ENCODE assay signal across 1 cellular context in genomic region chr6:133952815-133953633, GRCh38.
TF ChIP-seq lines count a peak whose summit lies in the region.

TBPL1 (plus strand) TSS chr6:133953224; CDS start chr6:133980126, 26,902 bp downstream.

TF ChIP-seq in HepG2, 621 proteins besides CTCF, POLR2A, EP300 and RAD21 (continued from another document and continues in another):
- no peak for TF ChIP-seq AKNA (CRISPR knock-in tag; IDR thresholded peaks at IDR 0.05; ENCODE audit: borderline replicate concordance)
- TF ChIP-seq ZNF615 (CRISPR knock-in tag; IDR thresholded peaks at IDR 0.05; ENCODE audit: borderline replicate concordance) = 0 out of 2 replicates have a peak, but pooled peaks have one; percentile 65
- TF ChIP-seq ZSCAN21 (CRISPR knock-in tag; IDR thresholded peaks at IDR 0.05; ENCODE audit: borderline replicate concordance) = peak; percentile 43; the same call in 1 of the 2 replicates
- TF ChIP-seq NFATC3 (CRISPR knock-in tag; IDR thresholded peaks at IDR 0.05) = no peak
- TF ChIP-seq PAF1 (CRISPR knock-in tag; IDR thresholded peaks at IDR 0.05) = no peak
- TF ChIP-seq ZNF746 (CRISPR knock-in tag; IDR thresholded peaks at IDR 0.05) = peak; percentile 93
- peak; percentile 71; the same call in 1 of the 2 replicates for TF ChIP-seq ZSCAN9 (CRISPR knock-in tag; IDR thresholded peaks at IDR 0.05; ENCODE audit: borderline replicate concordance)
- TF ChIP-seq SAFB2 (CRISPR knock-in tag; IDR thresholded peaks at IDR 0.05; ENCODE audit: borderline replicate concordance, low read depth) = peak; percentile 66
- no peak for TF ChIP-seq CEBPB (IDR thresholded peaks at IDR 0.05; ENCODE audit: borderline replicate concordance, low read depth, low read length)
- TF ChIP-seq ZNF891 (CRISPR knock-in tag; IDR thresholded peaks at IDR 0.05) = no peak; the same call in 1 of the 2 replicates
- TF ChIP-seq BCL6 (CRISPR knock-in tag; IDR thresholded peaks at IDR 0.05) = peak; percentile 56; the same call in 1 of the 2 replicates
- peak; percentile 97 for TF ChIP-seq PHF20 (CRISPR knock-in tag; IDR thresholded peaks at IDR 0.05)
- TF ChIP-seq IRF1 (CRISPR knock-in tag; IDR thresholded peaks at IDR 0.05; ENCODE audit: low read depth) = no peak
- no peak for TF ChIP-seq NR2F1 (CRISPR knock-in tag; IDR thresholded peaks at IDR 0.05)
- TF ChIP-seq ZNF737 (CRISPR knock-in tag; IDR thresholded peaks at IDR 0.05; ENCODE audit: borderline replicate concordance) = no peak
- TF ChIP-seq ZNF274 (CRISPR knock-in tag; IDR thresholded peaks at IDR 0.05) = no peak; the same call in 1 of the 2 replicates
- peak; percentile 99 for TF ChIP-seq KAT8 (CRISPR knock-in tag; IDR thresholded peaks at IDR 0.05)
- TF ChIP-seq MIXL1 (CRISPR knock-in tag; IDR thresholded peaks at IDR 0.05) = peak; percentile 98
- no peak for TF ChIP-seq TCF7 (IDR thresholded peaks at IDR 0.05; ENCODE audit: low read depth)
- 0 out of 2 replicates have a peak, but pooled peaks have one; percentile 14 for TF ChIP-seq SMAD9 (CRISPR knock-in tag; IDR thresholded peaks at IDR 0.05)
- TF ChIP-seq MTA1 (CRISPR knock-in tag; IDR thresholded peaks at IDR 0.05; ENCODE audit: borderline replicate concordance) = no peak
- TF ChIP-seq KLF13 (CRISPR knock-in tag; IDR thresholded peaks at IDR 0.05) = peak; percentile 61; the same call in 1 of the 2 replicates
- no peak for TF ChIP-seq POLR2AphosphoS2 (IDR thresholded peaks at IDR 0.05; ENCODE audit: low read depth, low read length)
- peak; percentile 88 for TF ChIP-seq ARNT2 (CRISPR knock-in tag; IDR thresholded peaks at IDR 0.05; ENCODE audit: low read depth)
- no peak for TF ChIP-seq ZNF646 (CRISPR knock-in tag; IDR thresholded peaks at IDR 0.05)
- TF ChIP-seq RFX5 (IDR thresholded peaks at IDR 0.05; ENCODE audit: low read depth, low read length) = no peak; the same call in 1 of the 2 replicates
- no peak for TF ChIP-seq HHEX (CRISPR knock-in tag; IDR thresholded peaks at IDR 0.05)
- no peak for TF ChIP-seq ZNF260 (CRISPR knock-in tag; IDR thresholded peaks at IDR 0.05; ENCODE audit: borderline replicate concordance, low read depth)
- TF ChIP-seq ZBTB10 (CRISPR knock-in tag; IDR thresholded peaks at IDR 0.05; ENCODE audit: borderline replicate concordance) = no peak
- no peak for TF ChIP-seq ZFP90 (CRISPR knock-in tag; IDR thresholded peaks at IDR 0.05; ENCODE audit: borderline replicate concordance)
- TF ChIP-seq MTF1 (CRISPR knock-in tag; IDR thresholded peaks at IDR 0.05) = no peak
- 0 out of 2 replicates have a peak, but pooled peaks have one; percentile 9 for TF ChIP-seq NR2F6 (IDR thresholded peaks at IDR 0.05)
- TF ChIP-seq NR2F6 (CRISPR knock-in tag; IDR thresholded peaks at IDR 0.05) = peak; percentile 65; the same call in 1 of the 2 replicates
- TF ChIP-seq CBX2 (IDR thresholded peaks at IDR 0.05; ENCODE audit: low read depth, low read length) = no peak
- TF ChIP-seq CBX2 (CRISPR knock-in tag; IDR thresholded peaks at IDR 0.05; ENCODE audit: low read depth) = no peak
- peak; percentile 70; the same call in 1 of the 2 replicates for TF ChIP-seq ZNF280B (CRISPR knock-in tag; IDR thresholded peaks at IDR 0.05; ENCODE audit: borderline replicate concordance)
- TF ChIP-seq ZNF563 (CRISPR knock-in tag; IDR thresholded peaks at IDR 0.05) = no peak; the same call in 1 of the 2 replicates
- no peak; the same call in 1 of the 2 replicates for TF ChIP-seq ZBTB34 (CRISPR knock-in tag; IDR thresholded peaks at IDR 0.05)
- TF ChIP-seq DMAP1 (CRISPR knock-in tag; IDR thresholded peaks at IDR 0.05) = peak; percentile 67; the same call in 1 of the 2 replicates
- no peak for TF ChIP-seq GMEB2 (CRISPR knock-in tag; IDR thresholded peaks at IDR 0.05; ENCODE audit: low read depth)
- TF ChIP-seq THAP8 (CRISPR knock-in tag; IDR thresholded peaks at IDR 0.05; ENCODE audit: borderline replicate concordance) = no peak
- TF ChIP-seq ZNF317 (CRISPR knock-in tag; IDR thresholded peaks at IDR 0.05) = peak; percentile 50; the same call in 1 of the 2 replicates
- peak; percentile 95 for TF ChIP-seq PHF21A (CRISPR knock-in tag; IDR thresholded peaks at IDR 0.05)
- peak; percentile 86; the same call in 1 of the 2 replicates for TF ChIP-seq KLF11 (CRISPR knock-in tag; IDR thresholded peaks at IDR 0.05)
